Comparison of ENCODE assay signal across 12 cellular contexts in genomic region chr6:111580826-111581505, GRCh38. TPM values are rescaled to one million over a fixed set of nuclear protein-coding genes. Genes with fewer than 3 reads are reported as not detected.
DNase-seq lines count a peak whose midpoint lies in the region; ATAC-seq and TF ChIP-seq lines count a peak whose summit lies in the region.
"Had no signal": no experiment of that assay in that cellular context is flagged by ENCODE, and none has a peak within 500 bp of the region (broad histone marks: within the 10 kb centered on the region; RNA-seq: fewer than 3 reads in every experiment).

No MANE protein-coding gene starts in this region.

- peaks cover 4% of the 10 kb centered on the region; the same call in 1 of the 3 replicates for H3K4me1 Mint-ChIP-seq in GM23338

- peaks cover 15% of the 10 kb centered on the region for H3K36me3 ChIP-seq in GM23338 (ENCODE audit: insufficient read depth)

- H3K4me3 ChIP-seq in GM23338 (no peak overlapping the region), retinal pigment epithelial cell (ENCODE audit: low read length) (no peak overlapping the region)
- H3K4me3 ChIP-seq: SJCRH30 had no signal

- H3K36me3 Mint-ChIP-seq in GM23338 (ENCODE audit: low read depth) = peaks cover 13% of the 10 kb centered on the region; the same call in 2 of the 3 replicates

- ATAC-seq in GM23338 (peak; percentile 94), HG03159 (IDR thresholded peaks at IDR 0.05; ENCODE audit: unreplicated experiment) (no peak)
- ATAC-seq: stimulated activated memory B cell treated with anti-CD40 and anti-IgM and Interleukin-4, amounts not matched to agents 10 μg/mL and 1 μg/mL and 100 μg/mL, for 72 hours had no signal

- no peak overlapping the region for H3K4me3 Mint-ChIP-seq in GM23338
- H3K4me3 Mint-ChIP-seq: immature natural killer cell; stimulated activated memory B cell treated with anti-CD40 and anti-IgM and Interleukin-4, amounts not matched to agents 10 μg/mL and 1 μg/mL and 100 μg/mL, for 72 hours had no signal

- H3K27me3 ChIP-seq in GM23338 (ENCODE audit: insufficient read depth) = no peaks in the 10 kb centered on the region
- H3K27me3 ChIP-seq: SJCRH30 had no signal

- H3K27me3 Mint-ChIP-seq in GM23338 (ENCODE audit: insufficient read depth, low read depth, poor library complexity) = peaks cover 2% of the 10 kb centered on the region
- H3K27me3 Mint-ChIP-seq: stimulated activated memory B cell treated with anti-CD40 and anti-IgM and Interleukin-4, amounts not matched to agents 10 μg/mL and 1 μg/mL and 100 μg/mL, for 72 hours had no signal

- H3K27ac ChIP-seq in GM23338 (ENCODE audit: low read depth) (no peak overlapping the region), epithelial cell of prostate (peak overlapping the region; percentile 19)
- H3K27ac ChIP-seq: SJCRH30 had no signal

- H3F3A ChIP-seq in GM23338 (replicated peaks; ENCODE audit: low read depth) = 0 out of 2 replicates have a peak, but pooled peaks cover 2% of the 10 kb centered on the region

- H3K4me2 ChIP-seq in GM23338 = no peak overlapping the region

- H3K9me2 ChIP-seq in GM23338 (ENCODE audit: insufficient read depth) = no peaks in the 10 kb centered on the region

- peaks cover 3% of the 10 kb centered on the region for H4K20me1 ChIP-seq in GM23338 (replicated peaks; ENCODE audit: insufficient read depth)

- DNase-seq in GM23338 (ENCODE audit: low spot score) (peak; percentile 45), NCI-H2196 treated with DMSO at 0.1 percent for 48 hours (lab: John Stamatoyannopoulos, UW; ENCODE audit: unreplicated experiment) (peak; percentile 40), epithelial cell of prostate (ENCODE audit: low read depth, low spot score) (no peak), retinal pigment epithelial cell (ENCODE audit: low read depth) (no peak), nucleus accumbens (lab: John Stamatoyannopoulos, UW) (no peak), NCI-H345 treated with DMSO at 0.1 percent for 48 hours (lab: John Stamatoyannopoulos, UW; ENCODE audit: unreplicated experiment) (no peak)
- no peak for DNase-seq in stimulated activated CD4-positive, alpha-beta T cell treated with anti-CD3 and anti-CD28 coated beads, Interleukin-4, amount 100 ng/mL, for 24 hours
- DNase-seq: GF-D8, immature natural killer cell, SJCRH30 had no signal

- H3K4me1 ChIP-seq in GM23338 (ENCODE audit: insufficient read depth) = 0 out of 2 replicates have a peak, but pooled peaks cover 4% of the 10 kb centered on the region

- H3K79me2 ChIP-seq in GM23338 (replicated peaks; ENCODE audit: insufficient read depth) = no peaks in the 10 kb centered on the region

- H3K9me3 Mint-ChIP-seq in GM23338 = no peaks in the 10 kb centered on the region
- H3K9me3 Mint-ChIP-seq: immature natural killer cell; stimulated activated memory B cell treated with anti-CD40 and anti-IgM and Interleukin-4, amounts not matched to agents 10 μg/mL and 1 μg/mL and 100 μg/mL, for 72 hours had no signal

- no peak overlapping the region for H3K27ac Mint-ChIP-seq in GM23338
- H3K27ac Mint-ChIP-seq: stimulated activated memory B cell treated with anti-CD40 and anti-IgM and Interleukin-4, amounts not matched to agents 10 μg/mL and 1 μg/mL and 100 μg/mL, for 72 hours had no signal

- H2AFZ ChIP-seq in GM23338 = no peak overlapping the region

- peak; percentile 14 to 77; a peak in 2 of 4 replicates for TF ChIP-seq CTCF in GM23338 (conservative IDR thresholded peaks at IDR 0.05; ENCODE audit: low read depth in 2 of 2)
- TF ChIP-seq CTCF in retinal pigment epithelial cell (conservative IDR thresholded peaks at IDR 0.05; ENCODE audit: low read depth, low read length) = peak; percentile 4

TF ChIP-seq in GM23338, 12 proteins besides CTCF, POLR2A, EP300 and RAD21 (continues in another document):
- TF ChIP-seq NANOG (IDR thresholded peaks at IDR 0.05; ENCODE audit: borderline replicate concordance) (no peak), STAT1 (IDR thresholded peaks at IDR 0.05; ENCODE audit: unreplicated experiment) (no peak), ETS1 (IDR thresholded peaks at IDR 0.05) (no peak), ZNF462 (CRISPR knock-in tag; IDR thresholded peaks at IDR 0.05) (no peak)

RNA-seq across cellular contexts. Expression of gene TRAF3IP2, which starts 24.7 kb away (rescaled TPM):
- 29.5 and 34.0 TPM in 2 replicates for total RNA-seq in GM23338 (2014; rRNA removed; shearing (Covaris generic))
- 22.2 and 23.8 TPM in 2 replicates for polyA plus RNA-seq in GM23338 (2016; fragmentation: Nextera tagmentation; extraction: Ambion mirVana)

Comparison
In these comparisons a context has a peak if more than half of its experiments do, and no peak if none do; other contexts are left out.
1. DNase-seq: peak in GM23338 (single experiment) and NCI-H2196 treated with DMSO at 0.1 percent for 48 hours (single experiment); none in epithelial cell of prostate (single experiment), retinal pigment epithelial cell (single experiment), nucleus accumbens (0 of 56), stimulated activated CD4-positive, alpha-beta T cell treated with anti-CD3 and anti-CD28 coated beads, Interleukin-4, amount 100 ng/mL, for 24 hours (single experiment) and NCI-H345 treated with DMSO at 0.1 percent for 48 hours (single experiment).